ENCODE assay signal across 10 cellular contexts in genomic region chr9:129497837-129498450, GRCh38.
DNase-seq lines count a peak whose midpoint lies in the region; ATAC-seq and TF ChIP-seq lines count a peak whose summit lies in the region.
"Had no signal": no experiment of that assay in that cellular context is flagged by ENCODE, and none has a peak within 500 bp of the region (broad histone marks: within the 10 kb centered on the region; RNA-seq: fewer than 3 reads in every experiment).

No MANE protein-coding gene starts in this region.

- H3K36me3 Mint-ChIP-seq in activated CD8-positive, alpha-beta memory T cell treated with anti-CD3 and anti-CD28 coated beads, Interleukin-2, amount 10 ng/mL, durations not matched to agents 7 days and 5 days, result peaks cover 4% of the 10 kb centered on the region

- H3K9ac ChIP-seq in mesenchymal stem cell (ENCODE audit: low read length), result peak overlapping the region; percentile 92

- intact Hi-C loops in thyroid gland (cut with DNase I), result no loop called here

- peaks cover 8% of the 10 kb centered on the region for H3K79me1 ChIP-seq in mesenchymal stem cell (replicated peaks; ENCODE audit: low read length, poor library complexity, severe bottlenecking)

- H2BK15ac ChIP-seq in mesenchymal stem cell (ENCODE audit: low read depth, poor library complexity, severe bottlenecking), result peak overlapping the region; percentile 60

- peak overlapping the region in 1 of 2 experiments; percentile 64 for H3K14ac ChIP-seq in mesenchymal stem cell (ENCODE audit: low read length in 2 of 2)

- H3K4me3 Mint-ChIP-seq in activated CD8-positive, alpha-beta memory T cell treated with anti-CD3 and anti-CD28 coated beads, Interleukin-2, amount 10 ng/mL, durations not matched to agents 7 days and 5 days, result no peak overlapping the region

- H3K4me2 ChIP-seq in mesenchymal stem cell (ENCODE audit: low read length, poor library complexity, severe bottlenecking), result peak overlapping the region; percentile 69

- peaks cover 35% of the 10 kb centered on the region for H3K4me1 Mint-ChIP-seq in activated CD8-positive, alpha-beta memory T cell treated with anti-CD3 and anti-CD28 coated beads, Interleukin-2, amount 10 ng/mL, durations not matched to agents 7 days and 5 days

- no peak for TF ChIP-seq POLR2A in thyroid gland (IDR thresholded peaks at IDR 0.05)

- DNase-seq in activated CD8-positive, alpha-beta memory T cell treated with anti-CD3 and anti-CD28 coated beads, Interleukin-2, amount 10 ng/mL, durations not matched to agents 7 days and 5 days, result no peak
- no peak for DNase-seq in activated CD8-positive, alpha-beta memory T cell treated with anti-CD3 and anti-CD28 coated beads for 24 hours
- DNase-seq in caudate nucleus (lab: John Stamatoyannopoulos, UW) (peak in 1 of 61 donors; percentile 47), mesenchymal stem cell (no peak), thyroid gland (peak; percentile 52 to 57), SKM-1 treated with dmso at 0.1 percent for 144 hours (lab: John Stamatoyannopoulos, UW; ENCODE audit: unreplicated experiment) (no peak)

- H2AFZ ChIP-seq in mesenchymal stem cell (ENCODE audit: low read depth, low read length), result no peak overlapping the region

- H3K27ac ChIP-seq in caudate nucleus (ENCODE audit: low read depth, low read length) (peak overlapping the region; percentile 98), mesenchymal stem cell (ENCODE audit: low read length, poor library complexity, severe bottlenecking) (peak overlapping the region; percentile 94), thyroid gland (peak overlapping the region; percentile 90 to 100 (median 97))
- H3K27ac ChIP-seq: HL-60 had no signal

- 70% methylated on average over 6 of the region's 6 CpGs for WGBS in mesenchymal stem cell
- WGBS in thyroid gland, 2 donors, result 42 to 59% methylated on average over 6 of the region's 6 CpGs

- CTCF ChIA-PET in activated CD8-positive, alpha-beta memory T cell treated with anti-CD3 and anti-CD28 coated beads, Interleukin-2, amount 10 ng/mL, durations not matched to agents 7 days and 5 days (lab: Charles Lee), result interaction anchor here (1.3 kb wide), 1 partner anchor 109 kb away, joined by 3 read pairs; no protein-coding TSS in a partner anchor

- H2BK12ac ChIP-seq in mesenchymal stem cell (ENCODE audit: low read length in 2 of 2), result peak overlapping the region; percentile 44 to 49

- H3K36me3 ChIP-seq in mesenchymal stem cell (ENCODE audit: control insufficient read depth in 1 of 2, insufficient read depth in 2 of 2, low read depth in 1 of 2, low read length in 2 of 2), result peaks cover 9 to 11% of the 10 kb centered on the region in 2 experiments
- H3K36me3 ChIP-seq in thyroid gland, result no peaks in the 10 kb centered on the region

- H3K4me3 ChIP-seq in mesenchymal stem cell (ENCODE audit: insufficient read depth in 1 of 2, low read depth in 1 of 2, low read length in 2 of 2) (peak overlapping the region in 1 of 2 experiments; percentile 79), thyroid gland (replicated peaks in 1 of 3) (peak overlapping the region in 1 of 3 donors; percentile 43)
- H3K4me3 ChIP-seq: mucosa of descending colon had no signal

- H3K9me3 ChIP-seq in mesenchymal stem cell (ENCODE audit: control insufficient read depth, low read length) (no peaks in the 10 kb centered on the region), thyroid gland (no peaks in the 10 kb centered on the region)
- H3K9me3 ChIP-seq: mucosa of descending colon had no signal

- peak overlapping the region; percentile 13 for H3K27ac Mint-ChIP-seq in activated CD8-positive, alpha-beta memory T cell treated with anti-CD3 and anti-CD28 coated beads, Interleukin-2, amount 10 ng/mL, durations not matched to agents 7 days and 5 days

- H3K9me3 Mint-ChIP-seq in activated CD8-positive, alpha-beta memory T cell treated with anti-CD3 and anti-CD28 coated beads, Interleukin-2, amount 10 ng/mL, durations not matched to agents 7 days and 5 days (ENCODE audit: low read depth), result no peaks in the 10 kb centered on the region

- H2BK5ac ChIP-seq in mesenchymal stem cell (ENCODE audit: low read depth, low read length, poor library complexity, severe bottlenecking), result peak overlapping the region; percentile 79

- H3K18ac ChIP-seq in mesenchymal stem cell (ENCODE audit: low read depth in 1 of 2, low read length in 2 of 2), result peak overlapping the region; percentile 84 to 96

- peak overlapping the region; percentile 16 for H2AK5ac ChIP-seq in mesenchymal stem cell (ENCODE audit: low read length, severe bottlenecking)

- peak overlapping the region in 1 of 2 experiments; percentile 63 for H3K23ac ChIP-seq in mesenchymal stem cell (ENCODE audit: low read length in 2 of 2)

- H4K91ac ChIP-seq in mesenchymal stem cell (ENCODE audit: low read length), result peak overlapping the region; percentile 95

- peak overlapping the region; percentile 57 for H4K8ac ChIP-seq in mesenchymal stem cell (ENCODE audit: low read length)

- no peaks in the 10 kb centered on the region for H3K27me3 Mint-ChIP-seq in activated CD8-positive, alpha-beta memory T cell treated with anti-CD3 and anti-CD28 coated beads, Interleukin-2, amount 10 ng/mL, durations not matched to agents 7 days and 5 days

- TF ChIP-seq CTCF in thyroid gland (IDR thresholded peaks at IDR 0.05), result no peak

- peaks cover 64% of the 10 kb centered on the region for H3K4me1 ChIP-seq in mesenchymal stem cell (ENCODE audit: control insufficient read depth, insufficient read depth, low read depth, low read length)
- H3K4me1 ChIP-seq in thyroid gland, result peaks cover 39 to 63% of the 10 kb centered on the region in 2 donors

- peak overlapping the region; percentile 85 to 96 for H3K4ac ChIP-seq in mesenchymal stem cell (ENCODE audit: low read depth in 1 of 2, low read length in 2 of 2)

- H3K27me3 ChIP-seq in mesenchymal stem cell (ENCODE audit: control insufficient read depth in 1 of 2, insufficient read depth in 1 of 2, low read length in 2 of 2), result no peaks in the 10 kb centered on the region
- no peaks in the 10 kb centered on the region for H3K27me3 ChIP-seq in thyroid gland

- H2BK120ac ChIP-seq in mesenchymal stem cell (ENCODE audit: low read depth, low read length), result peak overlapping the region; percentile 86

- ATAC-seq in activated CD8-positive, alpha-beta memory T cell treated with anti-CD3 and anti-CD28 coated beads, Interleukin-2, amount 10 ng/mL, durations not matched to agents 7 days and 5 days, result no peak
- no peak for ATAC-seq in HG03135 (IDR thresholded peaks at IDR 0.05; ENCODE audit: unreplicated experiment)
- ATAC-seq in GM18861 (IDR thresholded peaks at IDR 0.05; ENCODE audit: unreplicated experiment), result no peak
- ATAC-seq: mucosa of descending colon had no signal

Comparison
In these comparisons a context has a peak if more than half of its experiments do, and no peak if none do; other contexts are left out.
1. DNase-seq: peak in thyroid gland (2 of 2); none in activated CD8-positive, alpha-beta memory T cell treated with anti-CD3 and anti-CD28 coated beads, Interleukin-2, amount 10 ng/mL, durations not matched to agents 7 days and 5 days (single experiment), activated CD8-positive, alpha-beta memory T cell treated with anti-CD3 and anti-CD28 coated beads for 24 hours (single experiment), mesenchymal stem cell (single experiment) and SKM-1 treated with dmso at 0.1 percent for 144 hours (single experiment).
2. Peak in every context shown above with its lines, with median percentiles within 50 percentile points of each other: H3K27ac ChIP-seq.